Comparison of ENCODE assay signal across 30 cellular contexts in genomic region chr10:87030912-87031635, GRCh38.
"Had no signal": no experiment of that assay in that cellular context is flagged by ENCODE, and none has a peak within 500 bp of the region (broad histone marks: within the 10 kb centered on the region; RNA-seq: fewer than 3 reads in every experiment).

No MANE protein-coding gene starts in this region.

- H3K4me1 Mint-ChIP-seq: activated B cell treated with CpG ODN at 0.5 μM for 24 hours; activated naive CD8-positive, alpha-beta T cell treated with anti-CD3 and anti-CD28 coated beads, Interleukin-2, amount 10 ng/mL, durations not matched to agents 7 days and 5 days; central memory CD8-positive, alpha-beta T cell; T-helper 17 cell had no signal

- H3K4me3 ChIP-seq: coronary artery, dorsolateral prefrontal cortex, esophagus muscularis mucosa, gastrocnemius medialis had no signal

- H3K27me3 ChIP-seq: brain microvascular endothelial cell, dorsolateral prefrontal cortex, esophagus muscularis mucosa, gastrocnemius medialis had no signal

- H3K9me3 Mint-ChIP-seq: activated B cell treated with CpG ODN at 0.5 μM for 24 hours; activated naive CD4-positive, alpha-beta T cell treated with anti-CD3 and anti-CD28 coated beads for 36 hours; activated naive CD4-positive, alpha-beta T cell treated with anti-CD3 and anti-CD28 coated beads, Interleukin-2, amount 50 U/mL, for 72 hours; activated naive CD8-positive, alpha-beta T cell treated with anti-CD3 and anti-CD28 coated beads, Interleukin-2, amount 10 ng/mL, durations not matched to agents 7 days and 5 days; activated T-helper 1 cell treated with anti-CD3 and anti-CD28 coated beads, Interleukin-12 subunit alpha, Interleukin-12 subunit beta, Interleukin-2, Interleukin-4 antibody, amounts not matched to agents 30 ng/mL and 10 ng/mL and 1 ng/mL, durations not matched to agents 14 hours and 24 hours and 36 hours; activated T-helper 2 cell treated with anti-CD3 and anti-CD28 coated beads, Interferon-gamma antibody, Interleukin-2, Interleukin-4, amounts not matched to agents 10 μg/mL and 5 μg/mL and 100 μg/mL, durations not matched to agents 14 hours and 24 hours and 36 hours; central memory CD8-positive, alpha-beta T cell; dendritic cell treated with granulocyte-macrophage colony-stimulating factor and Interleukin-4, amounts not matched to agents 40 ng/mL and 50 ng/mL, for 4 days; T-helper 2 cell treated with Interferon-gamma antibody and Interleukin-4, amounts not matched to agents 5 μg/mL and 100 μg/mL, for 36 hours had no signal

- H3K36me3 ChIP-seq: brain microvascular endothelial cell, esophagus muscularis mucosa, gastrocnemius medialis, WERI-Rb-1 had no signal

- H3K27ac Mint-ChIP-seq: activated B cell treated with CpG ODN at 0.5 μM for 24 hours; activated CD8-positive, alpha-beta T cell treated with anti-CD3 and anti-CD28 coated beads for 36 hours; activated naive CD4-positive, alpha-beta T cell treated with anti-CD3 and anti-CD28 coated beads for 36 hours; activated naive CD4-positive, alpha-beta T cell treated with anti-CD3 and anti-CD28 coated beads, Interleukin-2, amount 50 U/mL, for 72 hours; activated naive CD8-positive, alpha-beta T cell treated with anti-CD3 and anti-CD28 coated beads, Interleukin-2, amount 10 ng/mL, durations not matched to agents 7 days and 5 days; activated T-helper 1 cell treated with anti-CD3 and anti-CD28 coated beads, Interleukin-12 subunit alpha, Interleukin-12 subunit beta, Interleukin-2, Interleukin-4 antibody, amounts not matched to agents 30 ng/mL and 10 ng/mL and 1 ng/mL, durations not matched to agents 14 hours and 24 hours and 36 hours; activated T-helper 2 cell treated with anti-CD3 and anti-CD28 coated beads, Interferon-gamma antibody, Interleukin-2, Interleukin-4, amounts not matched to agents 10 μg/mL and 5 μg/mL and 100 μg/mL, durations not matched to agents 14 hours and 24 hours and 36 hours; dendritic cell treated with granulocyte-macrophage colony-stimulating factor and Interleukin-4, amounts not matched to agents 40 ng/mL and 50 ng/mL, for 4 days; T-helper 17 cell; T-helper 2 cell treated with Interferon-gamma antibody and Interleukin-4, amounts not matched to agents 5 μg/mL and 100 μg/mL, for 36 hours had no signal

- H3K27ac ChIP-seq: brain microvascular endothelial cell, coronary artery, dorsolateral prefrontal cortex, esophagus muscularis mucosa, foreskin keratinocyte, gastrocnemius medialis, WERI-Rb-1 had no signal

- H3K27me3 Mint-ChIP-seq: activated B cell treated with CpG ODN at 0.5 μM for 24 hours; activated CD8-positive, alpha-beta T cell treated with anti-CD3 and anti-CD28 coated beads for 36 hours; central memory CD8-positive, alpha-beta T cell; dendritic cell treated with granulocyte-macrophage colony-stimulating factor and Interleukin-4, amounts not matched to agents 40 ng/mL and 50 ng/mL, for 4 days; T-helper 17 cell had no signal

- H3K4me1 ChIP-seq: esophagus muscularis mucosa, gastrocnemius medialis had no signal

- H3K9me3 ChIP-seq: gastrocnemius medialis had no signal

- H3K4me3 Mint-ChIP-seq: activated B cell treated with CpG ODN at 0.5 μM for 24 hours; activated CD8-positive, alpha-beta T cell treated with anti-CD3 and anti-CD28 coated beads for 36 hours; activated naive CD4-positive, alpha-beta T cell treated with anti-CD3 and anti-CD28 coated beads for 36 hours; activated naive CD8-positive, alpha-beta T cell treated with anti-CD3 and anti-CD28 coated beads, Interleukin-2, amount 10 ng/mL, durations not matched to agents 7 days and 5 days; activated T-helper 1 cell treated with anti-CD3 and anti-CD28 coated beads, Interleukin-12 subunit alpha, Interleukin-12 subunit beta, Interleukin-2, Interleukin-4 antibody, amounts not matched to agents 30 ng/mL and 10 ng/mL and 1 ng/mL, durations not matched to agents 14 hours and 24 hours and 36 hours; central memory CD8-positive, alpha-beta T cell; dendritic cell treated with granulocyte-macrophage colony-stimulating factor and Interleukin-4, amounts not matched to agents 40 ng/mL and 50 ng/mL, for 4 days; T-helper 17 cell; T-helper 2 cell treated with Interferon-gamma antibody and Interleukin-4, amounts not matched to agents 5 μg/mL and 100 μg/mL, for 36 hours had no signal

- DNase-seq: activated B cell treated with CpG ODN at 0.5 μM for 24 hours; activated CD4-positive, alpha-beta T cell treated with anti-CD3 and anti-CD28 coated beads for 48 hours; activated CD4-positive, alpha-beta T cell treated with anti-CD3 and anti-CD28 coated beads, Interleukin-2, amount 50 U/mL, for 1 hour; activated CD4-positive, alpha-beta T cell treated with anti-CD3 and anti-CD28 coated beads, Interleukin-2, amount 50 U/mL, for 48 hours; activated CD8-positive, alpha-beta memory T cell treated with anti-CD3 and anti-CD28 coated beads for 24 hours; activated CD8-positive, alpha-beta T cell treated with anti-CD3 and anti-CD28 coated beads for 36 hours; activated effector memory CD4-positive, alpha-beta T cell treated with anti-CD3 and anti-CD28 coated beads, Interleukin-2, amount 50 U/mL, for 16 hours; activated naive CD4-positive, alpha-beta T cell treated with anti-CD3 and anti-CD28 coated beads for 36 hours; activated naive CD8-positive, alpha-beta T cell treated with anti-CD3 and anti-CD28 coated beads, Interleukin-2, amount 10 ng/mL, durations not matched to agents 7 days and 5 days; activated T-cell treated with anti-CD3 and anti-CD28 coated beads, Interleukin-2, amount 50 U/mL, for 48 hours; anterior cingulate cortex; brain microvascular endothelial cell; dorsolateral prefrontal cortex; effector memory CD4-positive, alpha-beta T cell; erythroblast; foreskin keratinocyte; gastrocnemius medialis; glutamatergic neuron; T-helper 1 cell; T-helper 17 cell; T1000; WERI-Rb-1 had no signal

- H3K36me3 Mint-ChIP-seq: activated naive CD8-positive, alpha-beta T cell treated with anti-CD3 and anti-CD28 coated beads, Interleukin-2, amount 10 ng/mL, durations not matched to agents 7 days and 5 days had no signal
